ENCODE assay signal across 1 cellular context in the genomic region with DNA sequence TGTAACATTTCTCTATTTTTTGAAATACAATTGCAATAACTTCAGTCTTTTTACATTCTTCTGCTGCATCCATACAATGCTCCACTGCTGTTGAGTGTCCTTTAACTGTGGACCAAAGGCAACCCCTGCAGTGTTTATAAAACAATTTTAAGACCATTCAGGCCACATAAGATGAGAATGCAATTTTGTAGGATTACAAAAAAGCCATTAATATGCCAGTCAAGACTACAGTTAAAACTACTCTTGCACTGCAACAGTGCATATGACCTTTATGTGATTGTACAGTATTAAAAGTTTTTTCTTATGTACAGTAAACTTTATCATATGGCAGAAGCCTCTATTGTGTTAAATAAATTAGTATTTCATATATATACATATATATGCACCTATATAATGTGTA.
TF ChIP-seq lines count a peak whose summit lies in the region.

No MANE protein-coding gene starts in this region.

TF ChIP-seq in HCT116, 20 proteins besides CTCF, POLR2A, EP300 and RAD21:
- TF ChIP-seq, protein P1, sequence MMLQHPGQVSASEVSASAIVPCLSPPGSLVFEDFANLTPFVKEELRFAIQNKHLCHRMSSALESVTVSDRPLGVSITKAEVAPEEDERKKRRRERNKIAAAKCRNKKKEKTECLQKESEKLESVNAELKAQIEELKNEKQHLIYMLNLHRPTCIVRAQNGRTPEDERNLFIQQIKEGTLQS (IDR thresholded peaks at IDR 0.05), result no peak
